Comparison of ENCODE assay signal across 8 cellular contexts in genomic region chr17:16486373-16487250, GRCh38. TPM values are rescaled to one million over a fixed set of nuclear protein-coding genes. Genes with fewer than 3 reads are reported as not detected.
DNase-seq lines count a peak whose midpoint lies in the region; ATAC-seq lines count a peak whose summit lies in the region.

No MANE protein-coding gene starts in this region.

- H3K9ac ChIP-seq in mucosa of rectum (ENCODE audit: low read depth in 1 of 2, low read length in 2 of 2), result peak overlapping the region; percentile 75 to 76

- ATAC-seq in esophagus mucosa (peak; percentile 64), HG03439 (IDR thresholded peaks at IDR 0.05; ENCODE audit: unreplicated experiment) (no peak), HG02623 (IDR thresholded peaks at IDR 0.05; ENCODE audit: unreplicated experiment) (no peak), GM19035 (IDR thresholded peaks at IDR 0.05; ENCODE audit: unreplicated experiment) (no peak)

- H3K4me3 ChIP-seq in mucosa of rectum (ENCODE audit: low read length in 2 of 2), result peak overlapping the region; percentile 33 to 46

- H3K9me3 ChIP-seq in mucosa of rectum (ENCODE audit: control insufficient read depth in 2 of 2, low read length in 2 of 2), result no peaks in the 10 kb centered on the region

- peaks cover 0 to 4% of the 10 kb centered on the region in 2 donors for H3K36me3 ChIP-seq in mucosa of rectum (ENCODE audit: control insufficient read depth in 2 of 2, insufficient read depth in 2 of 2, low read length in 2 of 2)

- H3K27ac ChIP-seq in mucosa of rectum (ENCODE audit: low read depth in 2 of 2, low read length in 2 of 2), result peak overlapping the region; percentile 93 to 94

- H3K27me3 ChIP-seq in mucosa of rectum (ENCODE audit: control insufficient read depth in 2 of 2, insufficient read depth in 2 of 2, low read length in 2 of 2), result peaks cover 0 to 3% of the 10 kb centered on the region in 2 donors

- DNase-seq in GM04504 (ENCODE audit: low read depth) (peak; percentile 36), NCI-H748 treated with DMSO at 0.1 percent for 48 hours (lab: John Stamatoyannopoulos, UW) (peak; percentile 96)
- DNase-seq in activated CD4-positive, alpha-beta T cell treated with anti-CD3 and anti-CD28 coated beads for 48 hours, result no peak

- peaks cover 50 to 65% of the 10 kb centered on the region in 2 donors for H3K4me1 ChIP-seq in mucosa of rectum (ENCODE audit: control insufficient read depth in 2 of 2, insufficient read depth in 2 of 2, low read length in 2 of 2)

RNA-seq across cellular contexts. Expression of gene LRRC75A, which starts 5.4 kb away (rescaled TPM):
- total RNA-seq in esophagus mucosa, result 0.08 TPM
